ENCODE assay signal across 8 cellular contexts in the genomic region with DNA sequence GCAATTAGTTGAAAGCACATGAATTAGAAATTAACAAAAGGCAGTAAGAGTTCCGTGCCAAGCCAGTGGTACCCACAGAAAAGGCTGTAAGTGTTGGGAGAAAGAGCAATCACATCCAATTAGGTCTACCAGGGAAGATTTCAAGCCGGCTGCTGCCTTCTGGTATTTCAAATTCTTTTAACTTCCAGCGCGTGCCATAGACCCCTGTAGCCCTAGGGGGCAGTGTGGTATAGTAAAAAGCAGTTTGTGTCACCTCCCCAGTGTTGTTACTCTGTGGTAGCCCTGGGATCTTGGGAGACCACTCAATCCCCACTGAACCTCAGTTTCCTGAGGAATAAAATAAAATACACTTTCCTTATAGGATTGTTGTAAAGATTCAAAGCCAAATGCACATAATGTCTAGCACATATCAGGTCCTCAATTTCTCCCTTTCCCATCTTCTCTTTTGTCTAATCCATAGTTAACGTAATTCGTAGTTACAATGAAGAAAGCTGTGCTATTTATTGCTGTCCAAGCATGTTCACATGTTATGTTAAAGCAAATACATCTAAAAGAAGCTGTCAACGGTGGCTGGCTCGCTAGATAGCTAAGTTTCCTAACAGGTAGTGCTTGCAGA.
DNase-seq lines count a peak whose midpoint lies in the region; TF ChIP-seq lines count a peak whose summit lies in the region.

No MANE protein-coding gene starts in this region.

- H3K4me3 ChIP-seq in MG63 (no peak overlapping the region), suprapubic skin (no peak overlapping the region)

- peak; percentile 81 for TF ChIP-seq CTCF in VCaP (conservative IDR thresholded peaks at IDR 0.05)
- TF ChIP-seq CTCF in suprapubic skin (IDR thresholded peaks at IDR 0.05) = peak in 1 of 2 donors; percentile 32

- DNase-seq in activated T-cell treated with anti-CD3 and anti-CD28 coated beads for 48 hours (ENCODE audit: low read depth) (peak; percentile 4), H4 (ENCODE audit: low spot score) (peak; percentile 13), MG63 (peak; percentile 2), iPS-NIHi7 (ENCODE audit: extremely low spot score) (peak; percentile 76), suprapubic skin (ENCODE audit: low spot score in 2 of 2) (no peak), amniotic stem cell (lab: John Stamatoyannopoulos, UW) (no peak)
- DNase-seq in activated T-cell treated with anti-CD3 and anti-CD28 coated beads, Interleukin-2, amount 50 U/mL, for 24 hours = no peak

- H3K27ac ChIP-seq in VCaP = no peak overlapping the region
- no peak overlapping the region for H3K27ac ChIP-seq in suprapubic skin

- H3K4me1 Mint-ChIP-seq in activated T-cell treated with anti-CD3 and anti-CD28 coated beads, Interleukin-2, amount 50 U/mL, for 24 hours (ENCODE audit: low read depth) = no peaks in the 10 kb centered on the region

- WGBS in suprapubic skin = 51% methylated on average over 8 of the region's 8 CpGs

- no peak for TF ChIP-seq POLR2A in suprapubic skin (IDR thresholded peaks at IDR 0.05)

- H3K36me3 ChIP-seq in MG63 (no peaks in the 10 kb centered on the region), suprapubic skin (no peaks in the 10 kb centered on the region)

- H3K9me3 Mint-ChIP-seq in activated T-cell treated with anti-CD3 and anti-CD28 coated beads, Interleukin-2, amount 50 U/mL, for 24 hours = no peaks in the 10 kb centered on the region

- peaks cover 10% of the 10 kb centered on the region for H3K27me3 Mint-ChIP-seq in activated T-cell treated with anti-CD3 and anti-CD28 coated beads, Interleukin-2, amount 50 U/mL, for 24 hours

- no peaks in the 10 kb centered on the region for H3K9me3 ChIP-seq in MG63
- no peaks in the 10 kb centered on the region for H3K9me3 ChIP-seq in suprapubic skin

- TF ChIP-seq EP300 in suprapubic skin (IDR thresholded peaks at IDR 0.05) = no peak

- H3K4me3 Mint-ChIP-seq in activated T-cell treated with anti-CD3 and anti-CD28 coated beads, Interleukin-2, amount 50 U/mL, for 24 hours = no peak overlapping the region

- H3K36me3 Mint-ChIP-seq in activated T-cell treated with anti-CD3 and anti-CD28 coated beads, Interleukin-2, amount 50 U/mL, for 24 hours (ENCODE audit: low read depth) = no peaks in the 10 kb centered on the region

- H3K4me1 ChIP-seq in suprapubic skin = no peaks in the 10 kb centered on the region

- no peaks in the 10 kb centered on the region for H3K27me3 ChIP-seq in MG63
- peaks cover 10% of the 10 kb centered on the region for H3K27me3 ChIP-seq in suprapubic skin

- H3K27ac Mint-ChIP-seq in activated T-cell treated with anti-CD3 and anti-CD28 coated beads, Interleukin-2, amount 50 U/mL, for 24 hours = no peak overlapping the region

Comparison
In these comparisons a context has a peak if more than half of its experiments do, and no peak if none do; other contexts are left out.
1. DNase-seq: peak in activated T-cell treated with anti-CD3 and anti-CD28 coated beads for 48 hours (single experiment), H4 (single experiment), MG63 (single experiment) and iPS-NIHi7 (single experiment); none in activated T-cell treated with anti-CD3 and anti-CD28 coated beads, Interleukin-2, amount 50 U/mL, for 24 hours (single experiment), suprapubic skin (0 of 2) and amniotic stem cell (single experiment).